In the genomic region with DNA sequence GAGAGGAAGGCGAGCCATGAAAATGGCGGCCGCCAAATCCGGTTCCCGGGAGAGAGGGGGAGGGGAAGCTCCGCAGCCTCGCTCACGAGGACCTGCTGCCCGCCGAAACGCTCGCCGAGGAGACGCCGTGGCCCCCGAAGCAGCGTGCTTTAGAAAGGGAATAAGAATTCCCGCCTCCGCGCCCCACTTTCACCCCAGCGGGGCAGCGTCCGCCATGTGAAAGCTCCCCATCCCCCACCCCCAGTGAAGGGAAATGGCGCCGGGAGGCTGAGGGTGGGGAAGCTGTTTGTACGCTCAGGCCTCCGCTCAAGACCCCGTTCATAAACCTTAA, we compare ENCODE assay signal across 8 cellular contexts. TPM values are rescaled to one million over a fixed set of nuclear protein-coding genes. Genes with fewer than 3 reads are reported as not detected.
DNase-seq lines count a peak whose midpoint lies in the region; TF ChIP-seq lines count a peak whose summit lies in the region.

No MANE protein-coding gene starts in this region.

- peak; percentile 83 for DNase-seq in COLO668 (lab: John Stamatoyannopoulos, UW; ENCODE audit: unreplicated experiment)
- DNase-seq in HEK293T (ENCODE audit: extremely low spot score): no peak
- peak; percentile 89 to 90 for DNase-seq in NCI-H446 (lab: John Stamatoyannopoulos, UW)
- DNase-seq in activated CD8-positive, alpha-beta memory T cell treated with anti-CD3 and anti-CD28 coated beads for 1 hour (ENCODE audit: extremely low read depth in 1 of 2, low read depth in 1 of 2): peak; percentile 42 to 67
- peak; percentile 70 for DNase-seq in effector CD4-positive, alpha-beta T cell
- DNase-seq in mesothelial cell of epicardium (ENCODE audit: low spot score in 2 of 2, unreplicated experiment in 2 of 2): peak; percentile 46 to 75
- peak; percentile 48 to 59 for DNase-seq in stimulated activated CD8-positive, alpha-beta memory T cell treated with anti-CD3 and anti-CD28 coated beads, Interleukin-15, amount 100 ng/mL, for 4 hours (ENCODE audit: low read depth in 2 of 2)
- no peak for DNase-seq in HuH-7.5 (ENCODE audit: low spot score)

- no peaks in the 10 kb centered on the region for H3K27me3 Mint-ChIP-seq in mesothelial cell of epicardium (ENCODE audit: low read depth)

- H3K9me3 Mint-ChIP-seq in mesothelial cell of epicardium: no peaks in the 10 kb centered on the region

- peak overlapping the region; percentile 100 for H3K27ac Mint-ChIP-seq in mesothelial cell of epicardium

- peaks cover 25% of the 10 kb centered on the region for H3K36me3 Mint-ChIP-seq in mesothelial cell of epicardium

- POLR2A ChIA-PET in HEK293T (lab: Yijun Ruan, JAX): interaction anchor here (0.6 to 6.8 kb wide), 35 partner anchors 8 to 985 kb away, joined by 3 to 46 read pairs (median 4); partner anchors contain the start of genes HOXA11, HOXA3, HOXA5 and HOXA6

- H3K4me3 Mint-ChIP-seq in mesothelial cell of epicardium: peak overlapping the region; percentile 99

- TF ChIP-seq CTCF in mesothelial cell of epicardium (IDR thresholded peaks at IDR 0.05; ENCODE audit: unreplicated experiment): no peak

- CTCF ChIA-PET in HEK293T (lab: Yijun Ruan, JAX): interaction anchor here (0.6 kb wide), 2 partner anchors 37 to 914 kb away, joined by 3 to 4 read pairs; no protein-coding TSS in a partner anchor

- peaks cover 48% of the 10 kb centered on the region for H3K4me1 Mint-ChIP-seq in mesothelial cell of epicardium

TF ChIP-seq in HEK293T, 16 proteins besides CTCF, POLR2A, EP300 and RAD21:
- TF ChIP-seq ARNT (IDR thresholded peaks at IDR 0.05): no peak
- TF ChIP-seq SUZ12 (IDR thresholded peaks at IDR 0.05): no peak
- no peak for TF ChIP-seq ZNF384 (IDR thresholded peaks at IDR 0.05)
- TF ChIP-seq NFRKB (IDR thresholded peaks at IDR 0.05): peak; percentile 76
- no peak for TF ChIP-seq FOXA1 (IDR thresholded peaks at IDR 0.05)
- TF ChIP-seq PKNOX1 (IDR thresholded peaks at IDR 0.05): no peak
- TF ChIP-seq L3MBTL2 (conservative IDR thresholded peaks at IDR 0.05): 0 out of 2 replicates have a peak, but pooled peaks have one; percentile 7
- TF ChIP-seq FOXM1 (IDR thresholded peaks at IDR 0.05; ENCODE audit: borderline replicate concordance): no peak

RNA-seq across cellular contexts. Expression of gene HNRNPA2B1, which starts 0.5 kb away (rescaled TPM):
- 693 to 723 TPM (median 708 TPM) in 3 replicates for total RNA-seq in mesothelial cell of epicardium

RNA-seq across cellular contexts. Expression of gene CBX3, which starts 1.5 kb away (rescaled TPM):
- 217 to 225 TPM (median 224 TPM) in 3 replicates for total RNA-seq in mesothelial cell of epicardium

RNA-seq across cellular contexts. Expression of gene NFE2L3, which starts 48.1 kb away (rescaled TPM):
- 11.8 to 12.9 TPM (median 12.3 TPM) in 3 replicates for total RNA-seq in mesothelial cell of epicardium

Comparison
In these comparisons a context has a peak if more than half of its experiments do, and no peak if none do; other contexts are left out.
1. DNase-seq: peak in COLO668 (single experiment), NCI-H446 (2 of 2), activated CD8-positive, alpha-beta memory T cell treated with anti-CD3 and anti-CD28 coated beads for 1 hour (2 of 2), effector CD4-positive, alpha-beta T cell (single experiment), mesothelial cell of epicardium (2 of 2) and stimulated activated CD8-positive, alpha-beta memory T cell treated with anti-CD3 and anti-CD28 coated beads, Interleukin-15, amount 100 ng/mL, for 4 hours (2 of 2); none in HEK293T (single experiment) and HuH-7.5 (single experiment).